In the genomic region with DNA sequence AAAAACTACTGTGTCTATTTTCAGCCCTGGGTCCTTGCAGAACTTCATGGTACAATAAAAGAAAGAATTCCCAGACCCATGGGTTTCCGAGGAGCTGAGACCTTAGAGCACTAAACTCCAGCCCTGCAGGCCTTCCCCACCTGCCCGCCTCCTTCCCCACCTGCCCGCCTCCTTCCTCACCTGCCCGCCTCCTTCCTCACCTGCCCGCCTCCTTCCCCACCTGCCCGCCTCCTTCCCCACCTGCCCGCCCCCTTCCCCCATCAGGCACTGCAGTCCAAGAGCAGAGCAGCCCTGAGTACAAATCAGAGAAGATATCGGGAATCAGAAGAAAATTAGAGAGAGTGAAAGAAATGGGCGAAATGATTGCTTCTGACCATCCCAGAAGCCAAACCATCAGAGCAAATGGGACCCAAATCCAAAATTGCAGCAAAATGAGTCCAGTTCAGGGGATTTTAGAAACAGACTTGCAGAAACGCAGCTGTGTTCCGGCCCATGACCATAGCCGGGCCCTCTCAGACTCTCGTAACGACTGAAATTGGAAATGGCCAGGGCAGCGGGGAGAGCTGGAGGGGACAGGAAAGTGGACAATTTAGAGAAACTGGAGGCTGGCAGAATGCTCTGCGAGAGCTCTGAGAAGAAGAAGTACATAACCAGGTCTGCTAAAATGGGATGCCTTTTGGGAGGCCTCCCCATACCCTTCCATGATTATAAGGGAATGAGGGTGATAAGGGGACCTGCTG, we compare ENCODE assay signal across 21 cellular contexts.
DNase-seq lines count a peak whose midpoint lies in the region; ATAC-seq and TF ChIP-seq lines count a peak whose summit lies in the region.
"Had no signal": no experiment of that assay in that cellular context is flagged by ENCODE, and none has a peak within 500 bp of the region (broad histone marks: within the 10 kb centered on the region; RNA-seq: fewer than 3 reads in every experiment).

No MANE protein-coding gene starts in this region.

- no peak overlapping the region for H2BK15ac ChIP-seq in H9 (ENCODE audit: low read depth, low read length)

- no peak overlapping the region for H4K8ac ChIP-seq in H9 (replicated peaks; ENCODE audit: insufficient read length, low read depth, low read length)

- intact Hi-C loops in posterior vena cava (cut with DNase I) = no loop called here
- intact Hi-C loops in activated CD4-positive, alpha-beta memory T cell treated with anti-CD3 and anti-CD28 coated beads for 36 hours (cut with micrococcal nuclease) = no loop called here

- H3T11ph ChIP-seq in H9 (ENCODE audit: low read length) = no peak overlapping the region

- H3K4me1 ChIP-seq in H9 (ENCODE audit: insufficient read depth, low read length) (peaks cover 7% of the 10 kb centered on the region; the same call in 1 of the 2 replicates), endodermal cell (ENCODE audit: control insufficient read depth, insufficient read depth, low read length) (no peaks in the 10 kb centered on the region)
- H3K4me1 ChIP-seq: A549 had no signal

- H4K20me1 ChIP-seq in H9 (ENCODE audit: control insufficient read depth, insufficient read depth, insufficient read length) = no peaks in the 10 kb centered on the region

- no peaks in the 10 kb centered on the region for H3K79me1 ChIP-seq in H9 (ENCODE audit: insufficient read depth, low read depth, low read length, poor library complexity, severe bottlenecking)

- H3K27ac Mint-ChIP-seq in H9 = no peak overlapping the region; a peak in 1 of 7 replicates
- no peak overlapping the region for H3K27ac Mint-ChIP-seq in endodermal cell
- no peak overlapping the region for H3K27ac Mint-ChIP-seq in type B pancreatic cell
- H3K27ac Mint-ChIP-seq in activated CD4-positive, alpha-beta memory T cell treated with anti-CD3 and anti-CD28 coated beads for 36 hours = no peak overlapping the region
- H3K27ac Mint-ChIP-seq: B cell, CD14-positive monocyte had no signal

- no peak overlapping the region for H3K56ac ChIP-seq in H9 (ENCODE audit: insufficient read length, low read depth, low read length)

- DNase-seq in H9 (peak; percentile 90), endodermal cell (peak; percentile 90), posterior vena cava (ENCODE audit: low spot score) (peak; percentile 25), type B pancreatic cell (ENCODE audit: extremely low spot score, unreplicated experiment) (peak; percentile 52), GM03348 (ENCODE audit: low spot score) (no peak)
- no peak for DNase-seq in activated CD4-positive, alpha-beta memory T cell treated with anti-CD3 and anti-CD28 coated beads for 36 hours
- DNase-seq: HCEC 1CT, NCI-H1105 treated with DMSO at 0.1 percent for 48 hours, NCI-H2081, NCI-H2171, NCI-H345, NCI-H524 treated with DMSO at 0.1 percent for 48 hours, NCI-H82, SIG-M5, SK-N-SH had no signal

- H4K91ac ChIP-seq in H9 (ENCODE audit: insufficient read length, low read depth, low read length) = no peak overlapping the region

- no peak overlapping the region for H3K4me3 ChIP-seq in endodermal cell (ENCODE audit: low read length)
- H3K4me3 ChIP-seq: A549 had no signal

- H3K27me3 ChIP-seq in H9 (ENCODE audit: insufficient read depth, low read length) (no peaks in the 10 kb centered on the region), endodermal cell (ENCODE audit: control insufficient read depth, insufficient read depth, low read length, poor library complexity, severe bottlenecking) (no peaks in the 10 kb centered on the region)

- H3K4me1 Mint-ChIP-seq in H9 = peaks cover 32 to 54% of the 10 kb centered on the region in 2 experiments
- peaks cover 35% of the 10 kb centered on the region for H3K4me1 Mint-ChIP-seq in endodermal cell
- H3K4me1 Mint-ChIP-seq in type B pancreatic cell (ENCODE audit: unreplicated experiment) = no peaks in the 10 kb centered on the region
- no peaks in the 10 kb centered on the region for H3K4me1 Mint-ChIP-seq in activated CD4-positive, alpha-beta memory T cell treated with anti-CD3 and anti-CD28 coated beads for 36 hours (ENCODE audit: low read depth)
- H3K4me1 Mint-ChIP-seq: B cell, CD14-positive monocyte had no signal

- H3K9me3 Mint-ChIP-seq in H9 (no peaks in the 10 kb centered on the region; a peak in 1 of 5 replicates), endodermal cell (no peaks in the 10 kb centered on the region), type B pancreatic cell (no peaks in the 10 kb centered on the region)
- H3K9me3 Mint-ChIP-seq in activated CD4-positive, alpha-beta memory T cell treated with anti-CD3 and anti-CD28 coated beads for 36 hours = no peaks in the 10 kb centered on the region

- TF ChIP-seq CTCF in H9 (conservative IDR thresholded peaks at IDR 0.05) = no peak
- TF ChIP-seq CTCF in endodermal cell (conservative IDR thresholded peaks at IDR 0.05) = no peak
- no peak for TF ChIP-seq CTCF in type B pancreatic cell (conservative IDR thresholded peaks at IDR 0.05)

- no peak overlapping the region for H2AK5ac ChIP-seq in H9 (ENCODE audit: insufficient read length, low read length)

- H3K36me3 Mint-ChIP-seq in H9 (ENCODE audit: insufficient read depth in 1 of 3, low read depth in 3 of 3) = no peaks in the 10 kb centered on the region
- no peaks in the 10 kb centered on the region for H3K36me3 Mint-ChIP-seq in endodermal cell (ENCODE audit: low read depth)
- H3K36me3 Mint-ChIP-seq in type B pancreatic cell = no peaks in the 10 kb centered on the region
- H3K36me3 Mint-ChIP-seq in activated CD4-positive, alpha-beta memory T cell treated with anti-CD3 and anti-CD28 coated beads for 36 hours = no peaks in the 10 kb centered on the region
- H3K36me3 Mint-ChIP-seq: CD14-positive monocyte had no signal

- H2BK120ac ChIP-seq in H9 (ENCODE audit: low read depth, low read length, poor library complexity, severe bottlenecking) = no peak overlapping the region

- H3K9me3 ChIP-seq in H9 (ENCODE audit: control insufficient read depth, low read depth, low read length) = no peaks in the 10 kb centered on the region
- no peaks in the 10 kb centered on the region for H3K9me3 ChIP-seq in endodermal cell (ENCODE audit: control insufficient read depth, low read length)
- H3K9me3 ChIP-seq: A549, SK-N-SH had no signal

- H2AFZ ChIP-seq in H9 (ENCODE audit: low read length) = no peak overlapping the region

- H3K9ac ChIP-seq in H9 (ENCODE audit: extremely low read depth, insufficient read length, low read length) (no peak overlapping the region), endodermal cell (ENCODE audit: extremely low read depth, low read length, poor library complexity, severe bottlenecking) (no peak overlapping the region)
- H3K9ac ChIP-seq: KMS-11, SK-N-SH had no signal

- H2BK5ac ChIP-seq in H9 (ENCODE audit: insufficient read length, low read length) = no peak overlapping the region

- H3K27ac ChIP-seq in H9 (ENCODE audit: insufficient read length, low read depth, low read length) (no peak overlapping the region), endodermal cell (ENCODE audit: low read depth, low read length) (no peak overlapping the region)
- H3K27ac ChIP-seq: A549, KMS-11 had no signal

- no peak overlapping the region for H4K5ac ChIP-seq in H9 (ENCODE audit: insufficient read length, low read depth, low read length)

- no peak overlapping the region for H3K18ac ChIP-seq in H9 (ENCODE audit: insufficient read length, low read depth, low read length)

- H3K4me2 ChIP-seq in H9 (ENCODE audit: insufficient read depth, insufficient read length, low read length) = no peak overlapping the region
- H3K4me2 ChIP-seq: A549, KMS-11, SK-N-SH had no signal

- POLR2A ChIA-PET in activated CD4-positive, alpha-beta memory T cell treated with anti-CD3 and anti-CD28 coated beads for 36 hours (lab: Charles Lee) = no interaction called here

- H3K14ac ChIP-seq in H9 (ENCODE audit: insufficient read depth, low read length) = no peak overlapping the region

- no peak overlapping the region for H2BK20ac ChIP-seq in H9 (ENCODE audit: low read depth, low read length, poor library complexity, severe bottlenecking)

- H3K4me3 Mint-ChIP-seq in H9 = no peak overlapping the region
- no peak overlapping the region for H3K4me3 Mint-ChIP-seq in endodermal cell
- H3K4me3 Mint-ChIP-seq in type B pancreatic cell = no peak overlapping the region
- no peak overlapping the region for H3K4me3 Mint-ChIP-seq in activated CD4-positive, alpha-beta memory T cell treated with anti-CD3 and anti-CD28 coated beads for 36 hours
- H3K4me3 Mint-ChIP-seq: B cell, CD14-positive monocyte had no signal

- no peak for ATAC-seq in activated CD4-positive, CD25-positive, alpha-beta regulatory T cell treated with anti-CD3 and anti-CD28 coated beads, Interleukin-2, amount 50 U/mL, for 24 hours
- ATAC-seq: A549, Panc1 had no signal

- H3K79me2 ChIP-seq in H9 (ENCODE audit: insufficient read depth, low read length) = no peaks in the 10 kb centered on the region

- H3K36me3 ChIP-seq in endodermal cell (ENCODE audit: control insufficient read depth, insufficient read depth, low read length) = no peaks in the 10 kb centered on the region

- no peaks in the 10 kb centered on the region for H3K23me2 ChIP-seq in H9 (ENCODE audit: insufficient read length, low read depth, low read length, poor library complexity, severe bottlenecking)

- no peak overlapping the region for H2BK12ac ChIP-seq in H9 (ENCODE audit: insufficient read length, low read depth, low read length)

- H3K27me3 Mint-ChIP-seq in H9 (ENCODE audit: low read depth) = peaks cover 5% of the 10 kb centered on the region
- peaks cover 2% of the 10 kb centered on the region for H3K27me3 Mint-ChIP-seq in endodermal cell (ENCODE audit: insufficient read depth)
- peaks cover 25% of the 10 kb centered on the region for H3K27me3 Mint-ChIP-seq in type B pancreatic cell
- H3K27me3 Mint-ChIP-seq in activated CD4-positive, alpha-beta memory T cell treated with anti-CD3 and anti-CD28 coated beads for 36 hours = peaks cover 2% of the 10 kb centered on the region
- H3K27me3 Mint-ChIP-seq: B cell had no signal

- CTCF ChIA-PET in activated CD4-positive, alpha-beta memory T cell treated with anti-CD3 and anti-CD28 coated beads for 36 hours (lab: Charles Lee) = no interaction called here

- no peak overlapping the region for H3K4ac ChIP-seq in H9 (ENCODE audit: low read depth, low read length)

- no peak overlapping the region for H3K23ac ChIP-seq in H9 (ENCODE audit: insufficient read length, low read depth, low read length)

- WGBS in H9 (ENCODE audit: extremely low coverage, insufficient read length, low lambda C conversion rate) = no CpG with 5 or more reads among the region's 16 CpGs
- WGBS in endodermal cell (ENCODE audit: insufficient coverage in 1 of 2, insufficient read length in 1 of 2), 2 experiments = 87 to 94% methylated on average over 4 to 13 of the region's 16 CpGs

Comparison
In these comparisons a context has a peak if more than half of its experiments do, and no peak if none do; other contexts are left out.
1. DNase-seq: peak in H9 (single experiment), endodermal cell (single experiment), posterior vena cava (single experiment) and type B pancreatic cell (single experiment); none in GM03348 (single experiment) and activated CD4-positive, alpha-beta memory T cell treated with anti-CD3 and anti-CD28 coated beads for 36 hours (single experiment).